Comparison of ENCODE assay signal across 1 cellular context in genomic region chr11:11243790-11244469, GRCh38.
A peak's percentile ranks its signal among the peaks of the same experiment; 100 is the strongest.
TF ChIP-seq lines count a peak whose summit lies in the region.

No MANE protein-coding gene starts in this region.

TF ChIP-seq in GM12878, 131 proteins besides CTCF, POLR2A, EP300 and RAD21 (continued from another document):
- TF ChIP-seq CUX1 (IDR thresholded peaks at IDR 0.05; ENCODE audit: insufficient replicate concordance, low read depth, low read length), result no peak
- TF ChIP-seq SP1 (IDR thresholded peaks at IDR 0.05; ENCODE audit: low read depth, low read length), result no peak
- TF ChIP-seq EZH2 (IDR thresholded peaks at IDR 0.05; ENCODE audit: borderline replicate concordance, control insufficient read depth, low read depth, low read length), result no peak
- no peak for TF ChIP-seq HDAC2 (IDR thresholded peaks at IDR 0.05)
- no peak for TF ChIP-seq BRCA1 (IDR thresholded peaks at IDR 0.05; ENCODE audit: low read depth, low read length)
- no peak for TF ChIP-seq PML (IDR thresholded peaks at IDR 0.05; ENCODE audit: low read length)
- TF ChIP-seq USF1 (IDR thresholded peaks at IDR 0.05; ENCODE audit: borderline replicate concordance, extremely low read length, insufficient read depth, low read depth, low read length), result no peak
- TF ChIP-seq SMARCA5 (IDR thresholded peaks at IDR 0.05), result no peak
- TF ChIP-seq KDM1A (IDR thresholded peaks at IDR 0.05; ENCODE audit: borderline replicate concordance), result no peak
- TF ChIP-seq ZBTB11 (CRISPR knock-in tag; IDR thresholded peaks at IDR 0.05), result no peak
- peak; percentile 32; the same call in 1 of the 2 replicates for TF ChIP-seq PKNOX1 (IDR thresholded peaks at IDR 0.05)
- TF ChIP-seq CHD2 (IDR thresholded peaks at IDR 0.05; ENCODE audit: borderline replicate concordance, low read depth, low read length), result no peak
- peak; percentile 12 for TF ChIP-seq PBX3 (IDR thresholded peaks at IDR 0.05; ENCODE audit: insufficient replicate concordance, low read depth, low read length)
- TF ChIP-seq SIN3A (IDR thresholded peaks at IDR 0.05; ENCODE audit: low read depth, low read length), result no peak
